ENCODE assay signal across 1 cellular context in genomic region chr13:45503658-45504057, GRCh38.
TF ChIP-seq lines count a peak whose summit lies in the region.

No MANE protein-coding gene starts in this region.

TF ChIP-seq in HepG2, 621 proteins besides CTCF, POLR2A, EP300 and RAD21:
- TF ChIP-seq RNF219 (CRISPR knock-in tag; IDR thresholded peaks at IDR 0.05) = no peak
- TF ChIP-seq TRIM22 (IDR thresholded peaks at IDR 0.05) = no peak
- no peak for TF ChIP-seq ZNF274 (CRISPR knock-in tag; IDR thresholded peaks at IDR 0.05)
- TF ChIP-seq FUBP1 (CRISPR knock-in tag; IDR thresholded peaks at IDR 0.05; ENCODE audit: borderline replicate concordance) = no peak
